In genomic region chr2:1024981-1025380, GRCh38 we compare ENCODE assay signal across 27 cellular contexts.
A peak's percentile ranks its signal among the peaks of the same experiment; 100 is the strongest.
DNase-seq lines count a peak whose midpoint lies in the region; ATAC-seq and TF ChIP-seq lines count a peak whose summit lies in the region.
"Had no signal": no experiment of that assay in that cellular context is flagged by ENCODE, and none has a peak within 500 bp of the region (broad histone marks: within the 10 kb centered on the region; RNA-seq: fewer than 3 reads in every experiment).

No MANE protein-coding gene starts in this region.

- DNase-seq in NCI-H2171 treated with DMSO at 0.1 percent for 48 hours (lab: John Stamatoyannopoulos, UW): peak; percentile 22
- no peak for DNase-seq in NCI-H2171 (lab: John Stamatoyannopoulos, UW)
- DNase-seq in RWPE1 (ENCODE audit: low spot score): peak; percentile 16
- DNase-seq in fibroblast of pulmonary artery (ENCODE audit: low read depth): peak; percentile 23
- no peak for DNase-seq in psoas muscle
- DNase-seq in activated T-cell treated with anti-CD3 and anti-CD28 coated beads, Interleukin-2, amount 50 U/mL, for 24 hours: no peak
- DNase-seq: 8988T; activated CD4-positive, alpha-beta T cell treated with anti-CD3 and anti-CD28 coated beads, Interleukin-2, amount 50 U/mL, for 1 hour; activated CD8-positive, alpha-beta memory T cell treated with anti-CD3 and anti-CD28 coated beads, Interleukin-2, amount 50 U/mL, for 4 hours; cerebellar nuclear complex; effector CD8-positive, alpha-beta T cell; esophagus squamous epithelium; heart right ventricle; left ventricle myocardium inferior; NCI-H1694; NCI-H524; RPMI8226; SK-N-SH; small intestine; stimulated activated CD4-positive, alpha-beta T cell treated with anti-CD3 and anti-CD28 coated beads, Interleukin-4, amount 100 ng/mL, for 24 hours; stimulated activated naive CD8-positive, alpha-beta T cell treated with anti-CD3 and anti-CD28 coated beads, Interleukin-15, amount 100 ng/mL, for 72 hours; WERI-Rb-1 had no signal

- H3K4me3 ChIP-seq in fibroblast of pulmonary artery (replicated peaks; ENCODE audit: low read depth, low read length) (no peak overlapping the region), psoas muscle (no peak overlapping the region)
- H3K4me3 ChIP-seq: BLaER1 treated with 17β-estradiol and CSF1 and Interleukin-3, amounts not matched to agents 10 nM and 100 nM; esophagus squamous epithelium; heart right ventricle; left ventricle myocardium inferior had no signal

- no peaks in the 10 kb centered on the region for H3K4me1 ChIP-seq in psoas muscle
- H3K4me1 ChIP-seq: esophagus squamous epithelium, heart right ventricle, left ventricle myocardium inferior had no signal

- 41 to 49% (median 43%) methylated on average over 4 of the region's 4 CpGs for WGBS in psoas muscle, 3 donors

- intact Hi-C loops in psoas muscle (cut with DNase I): no loop called here

- POLR2A ChIA-PET in RWPE1 (lab: Yijun Ruan, JAX; ENCODE audit: low non-redundant PET): no interaction called here

- no peak overlapping the region for H3K4me3 Mint-ChIP-seq in activated T-cell treated with anti-CD3 and anti-CD28 coated beads, Interleukin-2, amount 50 U/mL, for 24 hours
- H3K4me3 Mint-ChIP-seq: stimulated activated naive CD8-positive, alpha-beta T cell treated with anti-CD3 and anti-CD28 coated beads, Interleukin-15, amount 100 ng/mL, for 72 hours; type B pancreatic cell had no signal

- TF ChIP-seq CTCF in RWPE1 (conservative IDR thresholded peaks at IDR 0.05; ENCODE audit: low read depth) (no peak), fibroblast of pulmonary artery (IDR thresholded peaks at IDR 0.05; ENCODE audit: low read length, missing control alignments) (no peak), psoas muscle (IDR thresholded peaks at IDR 0.05) (no peak)

- no peaks in the 10 kb centered on the region for H3K4me1 Mint-ChIP-seq in activated T-cell treated with anti-CD3 and anti-CD28 coated beads, Interleukin-2, amount 50 U/mL, for 24 hours (ENCODE audit: low read depth)
- H3K4me1 Mint-ChIP-seq: stimulated activated naive CD8-positive, alpha-beta T cell treated with anti-CD3 and anti-CD28 coated beads, Interleukin-15, amount 100 ng/mL, for 72 hours had no signal

- H3K27ac Mint-ChIP-seq in activated T-cell treated with anti-CD3 and anti-CD28 coated beads, Interleukin-2, amount 50 U/mL, for 24 hours: no peak overlapping the region
- H3K27ac Mint-ChIP-seq: progenitor cell of endocrine pancreas; stimulated activated naive CD8-positive, alpha-beta T cell treated with anti-CD3 and anti-CD28 coated beads, Interleukin-15, amount 100 ng/mL, for 72 hours; type B pancreatic cell had no signal

- H3K36me3 Mint-ChIP-seq in activated T-cell treated with anti-CD3 and anti-CD28 coated beads, Interleukin-2, amount 50 U/mL, for 24 hours (ENCODE audit: low read depth): no peaks in the 10 kb centered on the region
- H3K36me3 Mint-ChIP-seq: type B pancreatic cell had no signal

- CTCF ChIA-PET in RWPE1 (lab: Yijun Ruan, JAX): no interaction called here

- H3K27me3 Mint-ChIP-seq in activated T-cell treated with anti-CD3 and anti-CD28 coated beads, Interleukin-2, amount 50 U/mL, for 24 hours: no peaks in the 10 kb centered on the region
- H3K27me3 Mint-ChIP-seq: stimulated activated naive CD8-positive, alpha-beta T cell treated with anti-CD3 and anti-CD28 coated beads, Interleukin-15, amount 100 ng/mL, for 72 hours had no signal

- no peak for ATAC-seq in psoas muscle
- ATAC-seq in HG03045 (IDR thresholded peaks at IDR 0.05; ENCODE audit: unreplicated experiment): no peak
- no peak for ATAC-seq in HG03439 (IDR thresholded peaks at IDR 0.05; ENCODE audit: unreplicated experiment)
- ATAC-seq: heart right ventricle; stimulated activated naive CD8-positive, alpha-beta T cell treated with anti-CD3 and anti-CD28 coated beads, Interleukin-15, amount 100 ng/mL, for 72 hours had no signal

- no peaks in the 10 kb centered on the region for H3K9me3 ChIP-seq in psoas muscle
- H3K9me3 ChIP-seq: esophagus squamous epithelium, heart right ventricle, left ventricle myocardium inferior, SK-N-SH had no signal

- H3K36me3 ChIP-seq in psoas muscle (ENCODE audit: insufficient read depth in 1 of 2, low read depth in 1 of 2): no peaks in the 10 kb centered on the region
- H3K36me3 ChIP-seq: BLaER1 treated with 17β-estradiol and CSF1 and Interleukin-3, amounts not matched to agents 10 nM and 100 nM; esophagus squamous epithelium; heart right ventricle; left ventricle myocardium inferior; WERI-Rb-1 had no signal

- H3K9me3 Mint-ChIP-seq in activated T-cell treated with anti-CD3 and anti-CD28 coated beads, Interleukin-2, amount 50 U/mL, for 24 hours: no peaks in the 10 kb centered on the region
- H3K9me3 Mint-ChIP-seq: stimulated activated naive CD8-positive, alpha-beta T cell treated with anti-CD3 and anti-CD28 coated beads, Interleukin-15, amount 100 ng/mL, for 72 hours; type B pancreatic cell had no signal

- no peak overlapping the region for H3K27ac ChIP-seq in RWPE1
- no peak overlapping the region for H3K27ac ChIP-seq in psoas muscle
- H3K27ac ChIP-seq: BLaER1 treated with 17β-estradiol and CSF1 and Interleukin-3, amounts not matched to agents 10 nM and 100 nM; esophagus squamous epithelium; heart right ventricle; left ventricle myocardium inferior; WERI-Rb-1 had no signal

- H3K27me3 ChIP-seq in psoas muscle (ENCODE audit: insufficient read depth in 3 of 3, low read length in 2 of 3): no peaks in the 10 kb centered on the region
- H3K27me3 ChIP-seq: BLaER1 treated with 17β-estradiol and CSF1 and Interleukin-3, amounts not matched to agents 10 nM and 100 nM; esophagus squamous epithelium had no signal

Comparison
In these comparisons a context has a peak if more than half of its experiments do, and no peak if none do; other contexts are left out.
1. DNase-seq: peak in NCI-H2171 treated with DMSO at 0.1 percent for 48 hours (single experiment), RWPE1 (single experiment) and fibroblast of pulmonary artery (single experiment); none in NCI-H2171 (single experiment), psoas muscle (0 of 2) and activated T-cell treated with anti-CD3 and anti-CD28 coated beads, Interleukin-2, amount 50 U/mL, for 24 hours (single experiment).